1 cellular context compared by ENCODE assay signal in the genomic region with DNA sequence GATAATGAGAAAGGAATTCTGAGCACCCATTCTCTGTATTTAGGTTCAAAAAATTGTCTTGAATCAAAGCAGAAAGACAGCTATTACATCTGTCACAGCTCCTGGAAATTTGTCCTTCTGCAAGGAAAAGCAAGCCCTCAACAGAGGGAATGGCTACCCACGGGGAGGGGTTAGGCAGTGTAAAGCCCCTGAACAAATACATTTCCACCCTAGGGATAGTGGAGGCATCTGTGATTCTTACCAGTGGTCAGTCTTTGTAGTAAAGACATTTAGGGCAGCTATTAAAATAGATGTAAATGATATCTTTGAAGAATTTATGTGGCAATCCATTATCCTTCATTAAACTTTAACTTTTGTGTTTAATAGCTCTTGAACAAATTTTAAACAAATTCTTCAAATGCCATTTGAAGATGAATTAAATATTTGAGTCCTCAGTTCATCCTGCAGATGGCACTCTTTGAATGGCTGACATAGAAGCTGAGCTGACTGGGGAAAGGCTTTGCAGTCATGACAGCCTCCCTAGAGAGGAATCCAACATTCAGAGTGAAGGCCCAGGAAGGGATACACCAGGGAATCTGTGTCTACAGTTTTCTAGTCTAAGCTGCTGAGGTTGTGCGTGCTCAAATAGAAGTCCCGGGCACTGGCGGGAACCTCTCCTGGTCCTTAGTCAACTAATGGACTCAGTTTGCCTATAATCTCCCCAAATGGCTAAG.
TF ChIP-seq lines count a peak whose summit lies in the region.

No MANE protein-coding gene starts in this region.

TF ChIP-seq in GM12878, 131 proteins besides CTCF, POLR2A, EP300 and RAD21 (continued from another document):
- TF ChIP-seq ZBTB11 (CRISPR knock-in tag; IDR thresholded peaks at IDR 0.05) (no peak), TCF7 (IDR thresholded peaks at IDR 0.05; ENCODE audit: borderline replicate concordance) (no peak), ESRRA (IDR thresholded peaks at IDR 0.05; ENCODE audit: low read length) (no peak), SIN3A (IDR thresholded peaks at IDR 0.05; ENCODE audit: low read depth, low read length) (no peak), NR2C1 (IDR thresholded peaks at IDR 0.05) (no peak), MEF2A (IDR thresholded peaks at IDR 0.05; ENCODE audit: insufficient read depth, low read depth, low read length) (no peak), NBN (IDR thresholded peaks at IDR 0.05) (no peak), TBL1XR1 (IDR thresholded peaks at IDR 0.05; ENCODE audit: low read depth, low read length) (no peak), BMI1 (IDR thresholded peaks at IDR 0.05; ENCODE audit: borderline replicate concordance) (no peak), SUZ12 (IDR thresholded peaks at IDR 0.05; ENCODE audit: unreplicated experiment) (no peak), ZNF622 (IDR thresholded peaks at IDR 0.05) (no peak), SMC3 (IDR thresholded peaks at IDR 0.05; ENCODE audit: borderline replicate concordance, low read length) (peak; percentile 82), YY1 (IDR thresholded peaks at IDR 0.05; ENCODE audit: low read depth, low read length) (peak; percentile 57; the same call in 1 of the 2 replicates), EED (IDR thresholded peaks at IDR 0.05; ENCODE audit: low read depth) (no peak)
